In the genomic region with DNA sequence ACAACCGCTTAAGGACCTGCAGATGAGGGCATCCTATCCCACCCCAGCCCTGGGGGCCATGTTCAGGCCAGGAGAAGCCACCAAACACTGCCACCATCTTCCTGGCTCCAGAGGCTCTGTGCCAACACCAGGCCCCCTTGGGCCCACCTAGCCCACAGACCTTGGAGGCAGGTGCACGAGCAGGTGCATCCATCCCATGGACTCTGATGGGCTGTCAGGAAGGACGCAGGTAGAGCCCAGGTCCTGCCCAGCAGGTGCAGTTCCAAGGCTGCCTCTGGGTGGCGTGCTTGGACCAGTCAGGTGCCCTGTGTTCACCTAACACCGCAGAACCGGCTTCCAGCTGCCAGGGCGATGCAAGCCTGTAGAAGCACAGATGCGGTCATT, we compare ENCODE assay signal across 8 cellular contexts. TPM values are rescaled to one million over a fixed set of nuclear protein-coding genes. Genes with fewer than 3 reads are reported as not detected.
DNase-seq lines count a peak whose midpoint lies in the region; ATAC-seq, FAIRE-seq and TF ChIP-seq lines count a peak whose summit lies in the region.

No MANE protein-coding gene starts in this region.

- TF ChIP-seq RAD21 in K562 (CRISPR knock-in tag; conservative IDR thresholded peaks at IDR 0.05 in 1 of 2, IDR thresholded peaks at IDR 0.05 in 1 of 2) = peak in 1 of 2 experiments; percentile 66; a peak in 2 of 4 replicates

- no peak overlapping the region for H3K27ac ChIP-seq in RWPE1
- no peak overlapping the region for H3K27ac ChIP-seq in K562 (ENCODE audit: extremely low read depth, low read depth, low read length)
- no peak overlapping the region for H3K27ac ChIP-seq in lung (ENCODE audit: low read depth in 1 of 2, low read length in 1 of 2)

- H4K20me1 ChIP-seq in K562 (replicated peaks; ENCODE audit: control insufficient read depth, insufficient read depth, low read length) = no peaks in the 10 kb centered on the region

- H3K4me3 ChIP-seq in K562 (no peak overlapping the region), lung (no peak overlapping the region)

- no peak for TF ChIP-seq POLR2A in K562 (conservative IDR thresholded peaks at IDR 0.05)

- no peaks in the 10 kb centered on the region for H3K9me1 ChIP-seq in K562 (ENCODE audit: control insufficient read depth, insufficient read depth, low read length)

- in situ Hi-C loops in K562 (cut with MboI) = no loop called here

- ATAC-seq in K562 (peak; percentile 99), lung (ENCODE audit: insufficient read depth, low FRiP score) (no peak), GM18498 (IDR thresholded peaks at IDR 0.05; ENCODE audit: unreplicated experiment) (no peak)

- no peak overlapping the region for H3K4me2 ChIP-seq in K562 (ENCODE audit: insufficient read depth, low read length)

- H3K9ac ChIP-seq in K562 (ENCODE audit: insufficient read depth in 1 of 2, low read depth in 2 of 2, low read length in 2 of 2) = no peak overlapping the region; a peak in 1 of 4 replicates

- no peaks in the 10 kb centered on the region for H3K9me3 ChIP-seq in K562 (replicated peaks; ENCODE audit: control insufficient read depth, insufficient read depth, low read depth, low read length)
- H3K9me3 ChIP-seq in lung (ENCODE audit: control insufficient read depth in 2 of 2, insufficient read depth in 1 of 2, low read length in 1 of 2) = peaks cover 0 to 5% of the 10 kb centered on the region in 2 donors

- peaks cover 0 to 8% of the 10 kb centered on the region in 2 experiments; a peak in 2 of 5 replicates for H3K4me1 ChIP-seq in K562 (replicated peaks in 1 of 2; ENCODE audit: control insufficient read depth in 2 of 2, insufficient read depth in 2 of 2, low read length in 2 of 2)
- no peaks in the 10 kb centered on the region for H3K4me1 ChIP-seq in lung (ENCODE audit: control insufficient read depth in 2 of 2, insufficient read depth in 2 of 2, low read length in 2 of 2)

- DNase-seq in activated CD4-positive, alpha-beta T cell treated with anti-CD3 and anti-CD28 coated beads for 24 hours (ENCODE audit: low read depth in 2 of 2) = peak; percentile 53 to 68
- no peak for DNase-seq in activated CD4-positive, alpha-beta T cell treated with anti-CD3 and anti-CD28 coated beads for 1 hour
- DNase-seq in RWPE1 (ENCODE audit: low spot score) = peak; percentile 49
- DNase-seq in K562 (ENCODE audit: extremely low read depth in 1 of 4, low spot score in 3 of 4) = peak; percentile 61 to 73 (median 67)
- DNase-seq in lung (ENCODE audit: low spot score) = peak; percentile 64
- peak; percentile 27 for DNase-seq in stimulated activated naive CD4-positive, alpha-beta T cell treated with Interleukin-2 at 50 U/mL for 16 hours (lab: John Stamatoyannopoulos, UW)
- no peak for DNase-seq in Kasumi-1 (lab: John Stamatoyannopoulos, UW)

- H3K27me3 ChIP-seq in K562 (ENCODE audit: control insufficient read depth in 2 of 2, insufficient read depth in 2 of 2, low read length in 2 of 2) (peaks cover 4 to 45% of the 10 kb centered on the region in 2 experiments; a peak in 2 of 5 replicates), lung (ENCODE audit: control insufficient read depth, insufficient read depth) (no peaks in the 10 kb centered on the region)

- POLR2A ChIA-PET in RWPE1 (lab: Yijun Ruan, JAX; ENCODE audit: low non-redundant PET) = no interaction called here
- POLR2A ChIA-PET in K562 (lab: Yijun Ruan, JAX) = interaction anchor here (0.5 to 0.6 kb wide), 3 partner anchors 15 to 396 kb away, joined by 3 read pairs; no protein-coding TSS in a partner anchor

- H3K36me3 ChIP-seq in K562 (ENCODE audit: control insufficient read depth, insufficient read depth, low read length) (no peaks in the 10 kb centered on the region), lung (ENCODE audit: control insufficient read depth in 2 of 2, insufficient read depth in 2 of 2, low read length in 2 of 2) (no peaks in the 10 kb centered on the region)

- CTCF ChIA-PET in RWPE1 (lab: Yijun Ruan, JAX) (interaction anchor here (0.5 to 0.8 kb wide), 3 partner anchors 14 to 140 kb away, joined by 3 to 9 read pairs (median 4); no protein-coding TSS in a partner anchor), K562 (lab: Yijun Ruan, JAX; ENCODE audit: low intra/inter-chr PET ratio) (no interaction called here)

- FAIRE-seq in K562 (lab: Jason Lieb, UNC) = peak; percentile 44

- no peak for TF ChIP-seq EP300 in K562 (IDR thresholded peaks at IDR 0.05; ENCODE audit: low read length)

- BruUV-seq in K562 (replicated peaks; lab: Mats Ljungman, UMichigan) = no TSS peak

- no peaks in the 10 kb centered on the region for H3K79me2 ChIP-seq in K562 (ENCODE audit: control insufficient read depth, insufficient read depth, low read length)

- no peak overlapping the region for H2AFZ ChIP-seq in K562 (ENCODE audit: low read depth, low read length)

- WGBS in K562 (ENCODE audit: insufficient coverage, low coverage, missing lambda C conversion rate) = 2% methylated on average over 8 of the region's 8 CpGs
- WGBS in lung, 2 donors = 16 to 27% methylated on average over 8 of the region's 8 CpGs

- TF ChIP-seq CTCF in RWPE1 (conservative IDR thresholded peaks at IDR 0.05; ENCODE audit: low read depth) (no peak), K562 (IDR thresholded peaks at IDR 0.05 in 2 of 3, conservative IDR thresholded peaks at IDR 0.05 in 1 of 3; ENCODE audit: insufficient read depth in 2 of 3, low read depth in 1 of 3, low read length in 3 of 3) (peak; percentile 71 to 84 (median 81)), lung (IDR thresholded peaks at IDR 0.05; ENCODE audit: control extremely low read depth, extremely low read depth) (peak; percentile 33)

- intact Hi-C loops in K562 (cut with micrococcal nuclease) = loop anchor here (1.0 kb wide), 1 partner anchor 72 kb away; a partner anchor contains a TSS

TF ChIP-seq in K562, 482 proteins besides CTCF, POLR2A, EP300 and RAD21 (continues in another document):
- TF ChIP-seq CTBP1 (IDR thresholded peaks at IDR 0.05; ENCODE audit: borderline replicate concordance) = peak; percentile 41; the same call in 1 of the 2 replicates
- no peak for TF ChIP-seq TRIM24 (IDR thresholded peaks at IDR 0.05)
- TF ChIP-seq, protein P1, sequence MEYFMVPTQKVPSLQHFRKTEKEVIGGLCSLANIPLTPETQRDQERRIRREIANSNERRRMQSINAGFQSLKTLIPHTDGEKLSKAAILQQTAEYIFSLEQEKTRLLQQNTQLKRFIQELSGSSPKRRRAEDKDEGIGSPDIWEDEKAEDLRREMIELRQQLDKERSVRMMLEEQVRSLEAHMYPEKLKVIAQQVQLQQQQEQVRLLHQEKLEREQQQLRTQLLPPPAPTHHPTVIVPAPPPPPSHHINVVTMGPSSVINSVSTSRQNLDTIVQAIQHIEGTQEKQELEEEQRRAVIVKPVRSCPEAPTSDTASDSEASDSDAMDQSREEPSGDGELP (CRISPR knock-in tag; IDR thresholded peaks at IDR 0.05; ENCODE audit: borderline replicate concordance) = 0 out of 2 replicates have a peak, but pooled peaks have one; percentile 10
- TF ChIP-seq, protein P2, sequence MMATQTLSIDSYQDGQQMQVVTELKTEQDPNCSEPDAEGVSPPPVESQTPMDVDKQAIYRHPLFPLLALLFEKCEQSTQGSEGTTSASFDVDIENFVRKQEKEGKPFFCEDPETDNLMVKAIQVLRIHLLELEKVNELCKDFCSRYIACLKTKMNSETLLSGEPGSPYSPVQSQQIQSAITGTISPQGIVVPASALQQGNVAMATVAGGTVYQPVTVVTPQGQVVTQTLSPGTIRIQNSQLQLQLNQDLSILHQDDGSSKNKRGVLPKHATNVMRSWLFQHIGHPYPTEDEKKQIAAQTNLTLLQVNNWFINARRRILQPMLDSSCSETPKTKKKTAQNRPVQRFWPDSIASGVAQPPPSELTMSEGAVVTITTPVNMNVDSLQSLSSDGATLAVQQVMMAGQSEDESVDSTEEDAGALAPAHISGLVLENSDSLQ (IDR thresholded peaks at IDR 0.05) = 0 out of 2 replicates have a peak, but pooled peaks have one; percentile 7

RNA-seq across cellular contexts. Expression of a gene that starts 22.8 kb away (rescaled TPM):
- total RNA-seq in K562 (2011; cell fraction: chromatin; rRNA removed; ENCODE audit: low replicate concordance) = 0.30 TPM in 1 of 2 replicates, not detected in the other
- not detected in 2 replicates for total RNA-seq in K562 (2011; cell fraction: nucleolus; rRNA removed)
- not detected in 2 replicates for total RNA-seq in K562 (2011; cell fraction: nucleoplasm; rRNA removed)
- total RNA-seq in K562 (2014; rRNA removed) = not detected in 2 replicates
- not detected in 2 replicates for total RNA-seq in K562 (2014; rRNA removed; fragmentation: Illumina TruSeq; extraction: Trizol)
- not detected in 2 replicates for total RNA-seq in K562 (2015; rRNA removed; fragmentation: Illumina TruSeq; extraction: Trizol)
- not detected in 2 replicates for total RNA-seq in K562 (2021)
- polyA plus RNA-seq in K562 (2011; rRNA removed) = not detected in 2 replicates
- 0.04 TPM in 1 of 2 replicates, not detected in the other for polyA plus RNA-seq in K562 (2011; cell fraction: cytosol; rRNA removed)
- not detected in 2 replicates for polyA plus RNA-seq in K562 (2011; cell fraction: nucleus; rRNA removed)
- polyA plus RNA-seq in K562 (2012) = 0.07 and 0.10 TPM in 2 replicates
- polyA plus RNA-seq in K562 (2014; fragmentation: Illumina TruSeq; extraction: Trizol) = not detected in 2 replicates
- under 1 TPM in 1 of 2 experiments, not detected in 1; 0.04 TPM for polyA plus RNA-seq in K562 (2014; fragmentation: Nextera tagmentation; extraction: Ambion mirVana)
- polyA plus RNA-seq in K562 (2014; rRNA removed) = not detected in 2 replicates
- 0.07 TPM in 1 of 2 replicates, not detected in the other for polyA minus RNA-seq in K562 (2011; rRNA and poly(A)+ RNA removed)
- polyA minus RNA-seq in K562 (2011; cell fraction: cytosol; rRNA and poly(A)+ RNA removed) = not detected in 2 replicates
- polyA minus RNA-seq in K562 (2011; cell fraction: nucleus; rRNA and poly(A)+ RNA removed) = not detected in 2 replicates
- total RNA-seq in lung = 10 to 100 TPM; 16.5 to 24.6 TPM
- 1 to 10 TPM; 2.7 to 7.6 TPM for polyA plus RNA-seq in lung

RNA-seq across cellular contexts. Expression of a gene that starts 26.5 kb away (rescaled TPM):
- not detected in 2 replicates for total RNA-seq in K562 (2011; cell fraction: chromatin; rRNA removed; ENCODE audit: low replicate concordance)
- not detected in 2 replicates for total RNA-seq in K562 (2011; cell fraction: nucleolus; rRNA removed)
- not detected in 2 replicates for total RNA-seq in K562 (2011; cell fraction: nucleoplasm; rRNA removed)
- total RNA-seq in K562 (2014; rRNA removed) (not detected in 2 replicates), K562 (2014; rRNA removed; fragmentation: Illumina TruSeq; extraction: Trizol) (not detected in 2 replicates), K562 (2015; rRNA removed; fragmentation: Illumina TruSeq; extraction: Trizol) (not detected in 2 replicates), K562 (2021) (not detected in 2 replicates), lung (not detected)
- polyA plus RNA-seq in K562 (2011; rRNA removed) (not detected in 2 replicates), K562 (2014; fragmentation: Illumina TruSeq; extraction: Trizol) (not detected in 2 replicates), K562 (2014; fragmentation: Nextera tagmentation; extraction: Ambion mirVana) (not detected), K562 (2014; rRNA removed) (not detected in 2 replicates), lung (not detected)
- not detected in 2 replicates for polyA plus RNA-seq in K562 (2011; cell fraction: cytosol; rRNA removed)
- polyA plus RNA-seq in K562 (2011; cell fraction: nucleus; rRNA removed) = not detected in 2 replicates
- not detected in 2 replicates for polyA plus RNA-seq in K562 (2012)
- not detected in 2 replicates for polyA minus RNA-seq in K562 (2011; rRNA and poly(A)+ RNA removed)
- not detected in 2 replicates for polyA minus RNA-seq in K562 (2011; cell fraction: cytosol; rRNA and poly(A)+ RNA removed)
- polyA minus RNA-seq in K562 (2011; cell fraction: nucleus; rRNA and poly(A)+ RNA removed) = not detected in 2 replicates

Comparison
In these comparisons a context has a peak if more than half of its experiments do, and no peak if none do; other contexts are left out.
1. DNase-seq: peak in activated CD4-positive, alpha-beta T cell treated with anti-CD3 and anti-CD28 coated beads for 24 hours (2 of 2), RWPE1 (single experiment), K562 (4 of 4), lung (single experiment) and stimulated activated naive CD4-positive, alpha-beta T cell treated with Interleukin-2 at 50 U/mL for 16 hours (single experiment); none in activated CD4-positive, alpha-beta T cell treated with anti-CD3 and anti-CD28 coated beads for 1 hour (single experiment) and Kasumi-1 (0 of 2).
2. RNA of a gene that starts 22.8 kb away (total RNA-seq): 16.5 to 24.6 TPM in lung; 0.30 TPM in K562; every median in the first group is over 10 times any median in the second.